Comparison of ENCODE assay signal across 30 cellular contexts in genomic region chr3:163450684-163451083, GRCh38.
"Had no signal": no experiment of that assay in that cellular context is flagged by ENCODE, and none has a peak within 500 bp of the region (broad histone marks: within the 10 kb centered on the region; RNA-seq: fewer than 3 reads in every experiment).

No MANE protein-coding gene starts in this region.

- H3K27ac Mint-ChIP-seq: immature natural killer cell; naive B cell; natural killer cell; nephron progenitor cell; neural progenitor cell; stimulated activated naive B cell treated with anti-CD40 and anti-IgM and Interleukin-4, amounts not matched to agents 10 μg/mL and 1 μg/mL and 100 μg/mL, for 72 hours had no signal

- H3K27me3 ChIP-seq: left lung, neural progenitor cell, neutrophil, ovary, spleen, stomach, tibial artery, uterus had no signal

- DNase-seq: hippocampal formation; immature natural killer cell; kidney; left colon; left lung; lower lobe of right lung; mammary epithelial cell; mesenchymal stem cell; naive B cell; natural killer cell; nephron progenitor cell; occipital lobe; ovary; retina; right cardiac atrium; small intestine; spleen; stimulated activated CD4-positive, alpha-beta T cell treated with anti-CD3 and anti-CD28 coated beads, Interleukin-4, amount 100 ng/mL, for 24 hours; stimulated activated naive B cell treated with anti-CD40 and anti-IgM and Interleukin-4, amounts not matched to agents 10 μg/mL and 1 μg/mL and 100 μg/mL, for 72 hours; stimulated activated naive CD8-positive, alpha-beta T cell treated with anti-CD3 and anti-CD28 coated beads, Interleukin-15, Interleukin-2, amounts not matched to agents 100 U/mL and 50 U/mL, for 24 hours; stomach; tibial artery; trophoblast cell; uterus had no signal

- H3K4me3 ChIP-seq: left lung, lower lobe of right lung, neural progenitor cell, ovary, prostate gland, spleen, stomach, thoracic aorta, tibial artery, uterus had no signal

- H3K4me3 Mint-ChIP-seq: immature natural killer cell; naive B cell; natural killer cell; nephron progenitor cell; neural progenitor cell; stimulated activated naive B cell treated with anti-CD40 and anti-IgM and Interleukin-4, amounts not matched to agents 10 μg/mL and 1 μg/mL and 100 μg/mL, for 72 hours had no signal

- H3K4me1 Mint-ChIP-seq: immature natural killer cell; naive B cell; natural killer cell; nephron progenitor cell; neural progenitor cell; stimulated activated naive B cell treated with anti-CD40 and anti-IgM and Interleukin-4, amounts not matched to agents 10 μg/mL and 1 μg/mL and 100 μg/mL, for 72 hours had no signal

- H3K36me3 Mint-ChIP-seq: immature natural killer cell; naive B cell; neural progenitor cell; stimulated activated naive B cell treated with anti-CD40 and anti-IgM and Interleukin-4, amounts not matched to agents 10 μg/mL and 1 μg/mL and 100 μg/mL, for 72 hours had no signal

- ATAC-seq: left colon; left lung; lower lobe of right lung; natural killer cell; right cardiac atrium; sciatic nerve; stimulated activated naive CD8-positive, alpha-beta T cell treated with anti-CD3 and anti-CD28 coated beads, Interleukin-15, Interleukin-2, amounts not matched to agents 100 U/mL and 50 U/mL, for 24 hours had no signal

- FAIRE-seq: islet of Langerhans, kidney, small intestine had no signal

- H3K9me3 Mint-ChIP-seq: neural progenitor cell had no signal

- H3K36me3 ChIP-seq: left lung, lower lobe of right lung, neural progenitor cell, neutrophil, ovary, prostate gland, spleen, stomach, thoracic aorta, tibial artery, uterus had no signal

- H3K27me3 Mint-ChIP-seq: naive B cell; stimulated activated naive B cell treated with anti-CD40 and anti-IgM and Interleukin-4, amounts not matched to agents 10 μg/mL and 1 μg/mL and 100 μg/mL, for 72 hours had no signal

- H3K27ac ChIP-seq: left lung, lower lobe of right lung, neural progenitor cell, neutrophil, ovary, prostate gland, spleen, stomach, thoracic aorta, tibial artery, uterus had no signal

- H3K9me3 ChIP-seq: lower lobe of right lung, neutrophil, ovary, prostate gland, thoracic aorta, uterus had no signal

- H3K4me1 ChIP-seq: left lung, lower lobe of right lung, neural progenitor cell, prostate gland, spleen, stomach, uterus had no signal
